In the genomic region with DNA sequence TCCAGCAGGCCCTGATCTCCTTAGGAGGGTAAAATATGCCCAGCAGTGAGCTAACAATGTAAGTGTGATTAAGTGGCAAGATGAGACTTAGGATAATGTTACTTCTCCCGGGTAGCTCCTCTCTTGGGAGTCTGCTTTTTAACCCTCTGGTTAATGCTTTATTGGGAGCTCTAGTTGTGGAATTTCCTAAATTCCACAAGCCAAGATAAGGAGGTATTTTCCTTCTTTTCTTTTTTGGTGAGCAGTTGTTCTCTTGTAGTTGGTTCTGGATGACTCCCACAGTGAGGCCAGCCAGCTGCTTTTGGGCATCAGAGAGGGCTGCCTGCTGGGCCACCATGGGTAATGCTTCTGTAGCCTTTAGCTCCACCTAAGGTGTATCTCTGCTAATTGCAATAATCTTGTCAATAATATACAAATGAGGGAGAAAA, we compare ENCODE assay signal across 1 cellular context.
TF ChIP-seq lines count a peak whose summit lies in the region.

No MANE protein-coding gene starts in this region.

TF ChIP-seq in GM12878, 131 proteins besides CTCF, POLR2A, EP300 and RAD21:
- TF ChIP-seq SMC3 (IDR thresholded peaks at IDR 0.05; ENCODE audit: borderline replicate concordance, low read length) (peak; percentile 17; the same call in 1 of the 2 replicates), E2F8 (IDR thresholded peaks at IDR 0.05; ENCODE audit: low read depth, partially characterized antibody) (no peak)
TF ChIP-seq in GM12878: peak in this region for 1.
